In the genomic region with DNA sequence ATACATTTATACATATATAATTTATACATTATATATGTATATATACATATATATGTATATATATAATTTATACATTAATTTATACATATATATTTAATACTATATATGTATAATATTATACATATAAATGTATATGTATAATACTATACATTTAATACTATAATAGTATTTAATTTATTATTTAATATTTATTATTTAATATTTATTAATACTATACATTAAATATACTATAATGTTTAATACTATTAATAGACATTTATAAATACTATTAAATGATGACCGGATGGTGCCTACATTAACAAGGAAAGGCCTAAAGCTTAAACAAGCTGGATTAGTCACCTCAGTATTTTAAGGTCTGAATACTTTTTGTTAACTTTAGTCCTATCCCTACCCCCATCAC, we compare ENCODE assay signal across 30 cellular contexts.
"Had no signal": no experiment of that assay in that cellular context is flagged by ENCODE, and none has a peak within 500 bp of the region (broad histone marks: within the 10 kb centered on the region; RNA-seq: fewer than 3 reads in every experiment).

No MANE protein-coding gene starts in this region.

- ATAC-seq: activated CD4-positive, alpha-beta T cell treated with anti-CD3 and anti-CD28 coated beads for 36 hours; activated CD4-positive, CD25-positive, alpha-beta regulatory T cell treated with anti-CD3 and anti-CD28 coated beads, Interleukin-2, amount 50 U/mL, for 24 hours; activated CD8-positive, alpha-beta T cell treated with anti-CD3 and anti-CD28 coated beads, Interleukin-2, amount 10 ng/mL, durations not matched to agents 7 days and 5 days had no signal

- H3K9ac ChIP-seq: KMS-11 had no signal

- H3K27ac ChIP-seq: ascending aorta, cardiac muscle cell, KMS-11, SJCRH30, SK-N-MC had no signal

- H3K36me3 Mint-ChIP-seq: activated naive CD4-positive, alpha-beta T cell treated with anti-CD3 and anti-CD28 coated beads, Interleukin-2, amount 50 U/mL, for 24 hours; activated naive CD8-positive, alpha-beta T cell treated with anti-CD3 and anti-CD28 coated beads, Interleukin-2, amount 10 ng/mL, durations not matched to agents 7 days and 5 days had no signal

- H3K9me3 Mint-ChIP-seq: activated CD4-positive, alpha-beta T cell treated with anti-CD3 and anti-CD28 coated beads, Interleukin-2, amount 10 ng/mL, durations not matched to agents 7 days and 5 days; activated naive CD4-positive, alpha-beta T cell treated with anti-CD3 and anti-CD28 coated beads, Interleukin-2, amount 50 U/mL, for 24 hours; activated naive CD8-positive, alpha-beta T cell treated with anti-CD3 and anti-CD28 coated beads, Interleukin-2, amount 10 ng/mL, durations not matched to agents 7 days and 5 days; activated T-helper 2 cell treated with anti-CD3 and anti-CD28 coated beads, Interferon-gamma antibody, Interleukin-2, Interleukin-4, amounts not matched to agents 10 μg/mL and 5 μg/mL and 100 μg/mL, durations not matched to agents 14 hours and 24 hours and 36 hours; central memory CD8-positive, alpha-beta T cell had no signal

- H3K4me2 ChIP-seq: KMS-11 had no signal

- H3K27me3 Mint-ChIP-seq: activated CD4-positive, alpha-beta T cell treated with anti-CD3 and anti-CD28 coated beads for 36 hours; activated CD4-positive, alpha-beta T cell treated with anti-CD3 and anti-CD28 coated beads, Interleukin-2, amount 10 ng/mL, durations not matched to agents 7 days and 5 days; activated naive CD8-positive, alpha-beta T cell treated with anti-CD3 and anti-CD28 coated beads, Interleukin-2, amount 10 ng/mL, durations not matched to agents 7 days and 5 days; activated T-cell treated with anti-CD3 and anti-CD28 coated beads, Interleukin-2, amount 50 U/mL, for 24 hours; central memory CD8-positive, alpha-beta T cell had no signal

- H3K9me3 ChIP-seq: SJCRH30 had no signal

- H3K27me3 ChIP-seq: ascending aorta, cardiac muscle cell, SJCRH30 had no signal

- H3K36me3 ChIP-seq: ascending aorta, cardiac muscle cell, SJCRH30 had no signal

- H3K4me1 Mint-ChIP-seq: activated CD4-positive, alpha-beta T cell treated with anti-CD3 and anti-CD28 coated beads for 36 hours; activated CD4-positive, alpha-beta T cell treated with anti-CD3 and anti-CD28 coated beads, Interleukin-2, amount 10 ng/mL, durations not matched to agents 7 days and 5 days; activated naive CD4-positive, alpha-beta T cell treated with anti-CD3 and anti-CD28 coated beads, Interleukin-2, amount 50 U/mL, for 24 hours; activated naive CD8-positive, alpha-beta T cell treated with anti-CD3 and anti-CD28 coated beads, Interleukin-2, amount 10 ng/mL, durations not matched to agents 7 days and 5 days; central memory CD8-positive, alpha-beta T cell had no signal

- H3K4me3 Mint-ChIP-seq: activated CD4-positive, alpha-beta T cell treated with anti-CD3 and anti-CD28 coated beads for 36 hours; activated CD4-positive, alpha-beta T cell treated with anti-CD3 and anti-CD28 coated beads, Interleukin-2, amount 10 ng/mL, durations not matched to agents 7 days and 5 days; activated CD8-positive, alpha-beta T cell treated with anti-CD3 and anti-CD28 coated beads, Interleukin-2, amount 10 ng/mL, durations not matched to agents 7 days and 5 days; activated naive CD4-positive, alpha-beta T cell treated with anti-CD3 and anti-CD28 coated beads, Interleukin-2, amount 50 U/mL, for 24 hours; activated naive CD8-positive, alpha-beta T cell treated with anti-CD3 and anti-CD28 coated beads, Interleukin-2, amount 10 ng/mL, durations not matched to agents 7 days and 5 days; activated T-cell treated with anti-CD3 and anti-CD28 coated beads, Interleukin-2, amount 50 U/mL, for 24 hours; central memory CD8-positive, alpha-beta T cell had no signal

- DNase-seq: activated CD4-positive, alpha-beta T cell treated with anti-CD3 and anti-CD28 coated beads for 36 hours; activated CD4-positive, alpha-beta T cell treated with anti-CD3 and anti-CD28 coated beads, Interleukin-2, amount 10 ng/mL, durations not matched to agents 7 days and 5 days; activated CD4-positive, alpha-beta T cell treated with anti-CD3 and anti-CD28 coated beads, Interleukin-2, amount 50 U/mL, for 48 hours; activated CD8-positive, alpha-beta T cell treated with anti-CD3 and anti-CD28 coated beads, Interleukin-2, amount 10 ng/mL, durations not matched to agents 7 days and 5 days; activated gamma-delta T cell; activated naive CD4-positive, alpha-beta T cell treated with Interleukin-2 at 50 U/mL for 16 hours; activated naive CD8-positive, alpha-beta T cell treated with anti-CD3 and anti-CD28 coated beads, Interleukin-2, amount 10 ng/mL, durations not matched to agents 7 days and 5 days; activated T-cell treated with anti-CD3 and anti-CD28 coated beads, Interleukin-2, amount 50 U/mL, for 24 hours; amygdala; MM.1S; MV-4-11; NCI-H1092; NCI-H1436 treated with DMSO at 0.1 percent for 48 hours; NCI-H1694 treated with DMSO at 0.1 percent for 48 hours; NCI-H2029; NCI-H510A; NCI-H526; NCI-H748 treated with DMSO at 0.1 percent for 48 hours; OCI-M1; SHP77; SJCRH30; T1000 had no signal

- H3K27ac Mint-ChIP-seq: activated CD4-positive, alpha-beta T cell treated with anti-CD3 and anti-CD28 coated beads for 36 hours; activated CD4-positive, alpha-beta T cell treated with anti-CD3 and anti-CD28 coated beads, Interleukin-2, amount 10 ng/mL, durations not matched to agents 7 days and 5 days; activated CD8-positive, alpha-beta T cell treated with anti-CD3 and anti-CD28 coated beads, Interleukin-2, amount 10 ng/mL, durations not matched to agents 7 days and 5 days; activated naive CD8-positive, alpha-beta T cell treated with anti-CD3 and anti-CD28 coated beads, Interleukin-2, amount 10 ng/mL, durations not matched to agents 7 days and 5 days; activated T-cell treated with anti-CD3 and anti-CD28 coated beads, Interleukin-2, amount 50 U/mL, for 24 hours; activated T-helper 2 cell treated with anti-CD3 and anti-CD28 coated beads, Interferon-gamma antibody, Interleukin-2, Interleukin-4, amounts not matched to agents 10 μg/mL and 5 μg/mL and 100 μg/mL, durations not matched to agents 14 hours and 24 hours and 36 hours had no signal

- H3K4me1 ChIP-seq: ascending aorta, SJCRH30 had no signal

- H3K4me3 ChIP-seq: ascending aorta, cardiac muscle cell, SJCRH30, SK-N-MC had no signal
